9 cellular contexts compared by ENCODE assay signal in genomic region chr9:15513335-15513734, GRCh38. TPM values are rescaled to one million over a fixed set of nuclear protein-coding genes. Genes with fewer than 3 reads are reported as not detected.
DNase-seq lines count a peak whose midpoint lies in the region; ATAC-seq, FAIRE-seq and TF ChIP-seq lines count a peak whose summit lies in the region.
"Had no signal": no experiment of that assay in that cellular context is flagged by ENCODE, and none has a peak within 500 bp of the region (broad histone marks: within the 10 kb centered on the region; RNA-seq: fewer than 3 reads in every experiment).

No MANE protein-coding gene starts in this region.

- no peak for ATAC-seq in natural killer cell treated with Interleukin-12 subunit alpha and Interleukin-12 subunit beta and Interleukin-15 and Interleukin-18, amount 100 ng/mL, for 72 hours
- no peak for ATAC-seq in HG02852 (IDR thresholded peaks at IDR 0.05; ENCODE audit: unreplicated experiment)
- ATAC-seq in HG02678 (IDR thresholded peaks at IDR 0.05; ENCODE audit: unreplicated experiment) = no peak

- DNase-seq in D341Med (ENCODE audit: low spot score) (peak; percentile 48), GM19239 (ENCODE audit: insufficient read length, low spot score) (no peak), OCI-LY7 (ENCODE audit: low spot score) (peak; percentile 55)
- DNase-seq in natural killer cell treated with Interleukin-12 subunit alpha and Interleukin-12 subunit beta and Interleukin-15 and Interleukin-18, amount 100 ng/mL, for 72 hours (ENCODE audit: low spot score) = no peak
- DNase-seq: activated naive CD4-positive, alpha-beta T cell; NCI-H774 had no signal

- peak; percentile 45 for FAIRE-seq in GM19239 (lab: Jason Lieb, UNC)

- H3K79me2 ChIP-seq in OCI-LY7 (ENCODE audit: insufficient read depth, low read depth, low read length) = peaks cover 21% of the 10 kb centered on the region

- no peaks in the 10 kb centered on the region for H3K9me2 ChIP-seq in OCI-LY7 (ENCODE audit: insufficient read depth, low read length)

- no peak overlapping the region for H3K4me3 Mint-ChIP-seq in natural killer cell treated with Interleukin-12 subunit alpha and Interleukin-12 subunit beta and Interleukin-15 and Interleukin-18, amount 100 ng/mL, for 72 hours

- no TSS peak for BruUV-seq in OCI-LY7 (replicated peaks; lab: Mats Ljungman, UMichigan)

- H3K27ac ChIP-seq in OCI-LY7 (ENCODE audit: low read depth, low read length, poor library complexity, severe bottlenecking) = peak overlapping the region; percentile 82

- POLR2A ChIA-PET in OCI-LY7 (lab: Charles Lee) = interaction anchor here (0.6 to 4.6 kb wide), 12 partner anchors 9 to 248 kb away, joined by 3 to 110 read pairs (median 6); partner anchors contain the start of genes CCDC171 and SNAPC3

- H3K27me3 ChIP-seq in iPS-15b (ENCODE audit: control insufficient read depth, insufficient read depth, low read length) = no peaks in the 10 kb centered on the region

- peaks cover 12% of the 10 kb centered on the region for H3K36me3 Mint-ChIP-seq in natural killer cell treated with Interleukin-12 subunit alpha and Interleukin-12 subunit beta and Interleukin-15 and Interleukin-18, amount 100 ng/mL, for 72 hours

- H2AFZ ChIP-seq in OCI-LY7 (ENCODE audit: low read length) = peak overlapping the region; percentile 84; the same call in 1 of the 2 replicates

- peaks cover 17% of the 10 kb centered on the region for H4K20me1 ChIP-seq in OCI-LY7 (ENCODE audit: insufficient read depth, low read length)

- TF ChIP-seq CTCF in OCI-LY7 (conservative IDR thresholded peaks at IDR 0.05; ENCODE audit: low read length) = peak; percentile 68

- no peaks in the 10 kb centered on the region for H3K9me3 Mint-ChIP-seq in natural killer cell treated with Interleukin-12 subunit alpha and Interleukin-12 subunit beta and Interleukin-15 and Interleukin-18, amount 100 ng/mL, for 72 hours

- peak overlapping the region; percentile 56 for H3K9ac ChIP-seq in iPS-15b (ENCODE audit: low read depth, low read length)

- H3K4me1 ChIP-seq in OCI-LY7 (ENCODE audit: insufficient read depth, low read length, poor library complexity, severe bottlenecking) = peaks cover 39% of the 10 kb centered on the region
- peaks cover 16% of the 10 kb centered on the region for H3K4me1 ChIP-seq in iPS-15b (ENCODE audit: control insufficient read depth, insufficient read depth, low read length)

- peaks cover 0 to 5% of the 10 kb centered on the region in 2 donors for H3K27me3 Mint-ChIP-seq in natural killer cell treated with Interleukin-12 subunit alpha and Interleukin-12 subunit beta and Interleukin-15 and Interleukin-18, amount 100 ng/mL, for 72 hours

- no peaks in the 10 kb centered on the region for H3K9me3 ChIP-seq in OCI-LY7 (ENCODE audit: low read length)
- no peaks in the 10 kb centered on the region for H3K9me3 ChIP-seq in iPS-15b (ENCODE audit: control insufficient read depth, insufficient read depth, low read length)

- H3K4me1 Mint-ChIP-seq in natural killer cell treated with Interleukin-12 subunit alpha and Interleukin-12 subunit beta and Interleukin-15 and Interleukin-18, amount 100 ng/mL, for 72 hours (ENCODE audit: low read depth in 2 of 2) = peaks cover 23 to 28% of the 10 kb centered on the region in 2 donors

- H3K27ac Mint-ChIP-seq in natural killer cell treated with Interleukin-12 subunit alpha and Interleukin-12 subunit beta and Interleukin-15 and Interleukin-18, amount 100 ng/mL, for 72 hours = no peak overlapping the region

- H3K4me3 ChIP-seq in OCI-LY7 (ENCODE audit: low read depth, low read length, poor library complexity, severe bottlenecking) (peak overlapping the region; percentile 99), iPS-15b (ENCODE audit: low read depth, low read length) (peak overlapping the region; percentile 36)

- CTCF ChIA-PET in OCI-LY7 (lab: Charles Lee; ENCODE audit: unreplicated experiment) = interaction anchor here (0.8 to 1.7 kb wide), 3 partner anchors 37 to 57 kb away, joined by 3 to 6 read pairs (median 5); partner anchors contain the start of gene CCDC171

- intact Hi-C loops in OCI-LY7 (cut with micrococcal nuclease; ENCODE audit: unreplicated experiment) = no loop called here

- H3K36me3 ChIP-seq in OCI-LY7 (ENCODE audit: insufficient read depth, low read length) (peaks cover 17% of the 10 kb centered on the region), iPS-15b (ENCODE audit: control insufficient read depth, insufficient read depth, low read length) (no peaks in the 10 kb centered on the region)

- H3K4me2 ChIP-seq in OCI-LY7 (ENCODE audit: low read length) = peak overlapping the region; percentile 91

RNA-seq across cellular contexts. Expression of gene PSIP1, which starts 2.6 kb away (rescaled TPM):
- total RNA-seq in OCI-LY7 (2014; rRNA removed; shearing (Covaris generic)) = 132 and 146 TPM in 2 replicates
- 151 and 196 TPM in 2 replicates for total RNA-seq in OCI-LY7 (2022)
- 10 to 100 TPM; 45.9 to 62.3 TPM for total RNA-seq in natural killer cell treated with Interleukin-12 subunit alpha and Interleukin-12 subunit beta and Interleukin-15 and Interleukin-18, amount 100 ng/mL, for 72 hours

RNA-seq across cellular contexts. Expression of gene CCDC171, which starts 39.5 kb away (rescaled TPM):
- total RNA-seq in OCI-LY7 (2014; rRNA removed; shearing (Covaris generic)) = 10.4 and 11.6 TPM in 2 replicates
- total RNA-seq in OCI-LY7 (2022) = 18.2 and 26.2 TPM in 2 replicates
- total RNA-seq in natural killer cell treated with Interleukin-12 subunit alpha and Interleukin-12 subunit beta and Interleukin-15 and Interleukin-18, amount 100 ng/mL, for 72 hours = 1 to 10 TPM; 2.0 to 3.6 TPM

Comparison
In these comparisons a context has a peak if more than half of its experiments do, and no peak if none do; other contexts are left out.
1. DNase-seq: peak in D341Med (single experiment) and OCI-LY7 (single experiment); none in GM19239 (single experiment) and natural killer cell treated with Interleukin-12 subunit alpha and Interleukin-12 subunit beta and Interleukin-15 and Interleukin-18, amount 100 ng/mL, for 72 hours (single experiment).